11 cellular contexts compared by ENCODE assay signal in genomic region chr11:19995131-19995530, GRCh38.
DNase-seq lines count a peak whose midpoint lies in the region; ATAC-seq and TF ChIP-seq lines count a peak whose summit lies in the region.
"Had no signal": no experiment of that assay in that cellular context is flagged by ENCODE, and none has a peak within 500 bp of the region (broad histone marks: within the 10 kb centered on the region; RNA-seq: fewer than 3 reads in every experiment).

No MANE protein-coding gene starts in this region.

- H3K27me3 ChIP-seq in gastroesophageal sphincter (no peaks in the 10 kb centered on the region), psoas muscle (ENCODE audit: insufficient read depth in 3 of 3, low read length in 2 of 3) (no peaks in the 10 kb centered on the region)
- H3K27me3 ChIP-seq: tibial artery had no signal

- H3K9me3 ChIP-seq in gastroesophageal sphincter (no peaks in the 10 kb centered on the region), psoas muscle (no peaks in the 10 kb centered on the region)
- H3K9me3 ChIP-seq: tibial artery had no signal

- intact Hi-C loops in psoas muscle (cut with DNase I) = loop anchor here in 1 of 2 donors (10.0 kb wide), 1 partner anchor 60 kb away; no protein-coding TSS in a partner anchor

- ATAC-seq in gastroesophageal sphincter (peak; percentile 34), psoas muscle (peak; percentile 96 to 97 (median 96)), HG02970 (IDR thresholded peaks at IDR 0.05; ENCODE audit: low FRiP score, unreplicated experiment) (no peak)

- H3K27ac Mint-ChIP-seq in mesothelial cell of epicardium = no peak overlapping the region

- H3K9me3 Mint-ChIP-seq in mesothelial cell of epicardium = peaks cover 5% of the 10 kb centered on the region

- no peaks in the 10 kb centered on the region for H3K27me3 Mint-ChIP-seq in mesothelial cell of epicardium (ENCODE audit: low read depth)

- TF ChIP-seq CTCF in gastroesophageal sphincter (IDR thresholded peaks at IDR 0.05) (no peak), psoas muscle (IDR thresholded peaks at IDR 0.05) (no peak), mesothelial cell of epicardium (IDR thresholded peaks at IDR 0.05; ENCODE audit: unreplicated experiment) (no peak)

- no peak for TF ChIP-seq EP300 in gastroesophageal sphincter (IDR thresholded peaks at IDR 0.05)

- peaks cover 12% of the 10 kb centered on the region for H3K36me3 Mint-ChIP-seq in mesothelial cell of epicardium

- H3K4me1 ChIP-seq in gastroesophageal sphincter (peaks cover 0 to 37% (median 0%) of the 10 kb centered on the region in 3 donors), psoas muscle (peaks cover 20% of the 10 kb centered on the region)

- H3K36me3 ChIP-seq in gastroesophageal sphincter (peaks cover 0 to 47% of the 10 kb centered on the region in 2 donors), psoas muscle (ENCODE audit: insufficient read depth in 1 of 2, low read depth in 1 of 2) (no peaks in the 10 kb centered on the region)

- H3K27ac ChIP-seq in gastroesophageal sphincter (no peak overlapping the region), psoas muscle (peak overlapping the region; percentile 50)

- peaks cover 29% of the 10 kb centered on the region for H3K4me1 Mint-ChIP-seq in mesothelial cell of epicardium

- DNase-seq in GM03348 (ENCODE audit: low spot score) = peak; percentile 33
- peak; percentile 30 for DNase-seq in T1000 (lab: John Stamatoyannopoulos, UW)
- DNase-seq in psoas muscle = peak; percentile 55 to 71
- no peak for DNase-seq in SHP77 (lab: John Stamatoyannopoulos, UW)
- no peak for DNase-seq in mesothelial cell of epicardium (ENCODE audit: low spot score in 2 of 2, unreplicated experiment in 2 of 2)
- no peak for DNase-seq in activated gamma-delta T cell (lab: John Stamatoyannopoulos, UW)
- DNase-seq: effector CD4-positive, alpha-beta T cell; midbrain had no signal

- no peak overlapping the region for H3K4me3 Mint-ChIP-seq in mesothelial cell of epicardium

- H3K4me3 ChIP-seq in gastroesophageal sphincter = no peak overlapping the region
- no peak overlapping the region for H3K4me3 ChIP-seq in psoas muscle
- H3K4me3 ChIP-seq: tibial artery had no signal

- WGBS in gastroesophageal sphincter (ENCODE audit: low coverage in 1 of 2), 2 donors = 17% methylated on average over 1 of the region's 3 CpGs; no CpG with 5 or more reads in 1 of the 2 donors
- WGBS in psoas muscle, 3 donors = 67 to 77% (median 69%) methylated on average over 3 of the region's 3 CpGs

- no peak for TF ChIP-seq POLR2A in gastroesophageal sphincter (IDR thresholded peaks at IDR 0.05)

Comparison
In these comparisons a context has a peak if more than half of its experiments do, and no peak if none do; other contexts are left out.
1. DNase-seq: peak in GM03348 (single experiment), T1000 (single experiment) and psoas muscle (2 of 2); none in SHP77 (0 of 2), mesothelial cell of epicardium (0 of 2) and activated gamma-delta T cell (single experiment).